ENCODE assay signal across 8 cellular contexts in genomic region chr11:47765086-47765485, GRCh38.
DNase-seq lines count a peak whose midpoint lies in the region; ATAC-seq and TF ChIP-seq lines count a peak whose summit lies in the region.

No MANE protein-coding gene starts in this region.

- H3K4me3 Mint-ChIP-seq in nephron progenitor cell: peak overlapping the region; percentile 91

- H3K36me3 ChIP-seq in NT2/D1 (ENCODE audit: insufficient read depth, insufficient read length, low read length): peaks cover 50% of the 10 kb centered on the region

- H3K4me1 ChIP-seq in NT2/D1 (ENCODE audit: insufficient read depth, insufficient read length): peaks cover 4% of the 10 kb centered on the region

- DNase-seq in EH (ENCODE audit: low read depth): peak; percentile 7
- no peak for DNase-seq in NT2/D1 (ENCODE audit: low read depth, low spot score)
- peak; percentile 11 for DNase-seq in choroid plexus epithelial cell (ENCODE audit: low read depth)
- no peak for DNase-seq in nephron progenitor cell
- DNase-seq in GM19238 (ENCODE audit: insufficient read length, low spot score): no peak
- DNase-seq in KG1 (lab: John Stamatoyannopoulos, UW): no peak
- DNase-seq in activated effector memory CD4-positive, alpha-beta T cell treated with Interleukin-2 at 50 U/mL for 16 hours: no peak

- H3K9me3 ChIP-seq in NT2/D1 (ENCODE audit: insufficient read depth, low read length): no peaks in the 10 kb centered on the region

- ATAC-seq in HG02970 (IDR thresholded peaks at IDR 0.05; ENCODE audit: low FRiP score, unreplicated experiment): no peak

- H3K4me3 ChIP-seq in NT2/D1 (ENCODE audit: insufficient read length, low read depth) (peak overlapping the region; percentile 19), choroid plexus epithelial cell (ENCODE audit: low read depth, low read length) (peak overlapping the region; percentile 79)

- no peaks in the 10 kb centered on the region for H3K27me3 Mint-ChIP-seq in nephron progenitor cell (ENCODE audit: low read depth, poor library complexity)

- TF ChIP-seq CTCF in choroid plexus epithelial cell (conservative IDR thresholded peaks at IDR 0.05; ENCODE audit: low read depth, low read length) (no peak), nephron progenitor cell (IDR thresholded peaks at IDR 0.05) (no peak)

- H3K27ac Mint-ChIP-seq in nephron progenitor cell: peak overlapping the region; percentile 87

- peaks cover 39% of the 10 kb centered on the region for H3K36me3 Mint-ChIP-seq in nephron progenitor cell (ENCODE audit: low read depth)

- H3K4me1 Mint-ChIP-seq in nephron progenitor cell: peaks cover 38% of the 10 kb centered on the region

- H3K9me3 Mint-ChIP-seq in nephron progenitor cell: peaks cover under 1% of the 10 kb centered on the region

- no peaks in the 10 kb centered on the region for H3K27me3 ChIP-seq in NT2/D1 (ENCODE audit: insufficient read depth, insufficient read length)

- no peak overlapping the region for H3K9ac ChIP-seq in NT2/D1 (ENCODE audit: insufficient read length, low read depth)

Comparison
In these comparisons a context has a peak if more than half of its experiments do, and no peak if none do; other contexts are left out.
1. DNase-seq: peak in EH (single experiment) and choroid plexus epithelial cell (single experiment); none in NT2/D1 (single experiment), nephron progenitor cell (single experiment), GM19238 (single experiment), KG1 (single experiment) and activated effector memory CD4-positive, alpha-beta T cell treated with Interleukin-2 at 50 U/mL for 16 hours (single experiment).